Comparison of ENCODE assay signal across 9 cellular contexts in the genomic region with DNA sequence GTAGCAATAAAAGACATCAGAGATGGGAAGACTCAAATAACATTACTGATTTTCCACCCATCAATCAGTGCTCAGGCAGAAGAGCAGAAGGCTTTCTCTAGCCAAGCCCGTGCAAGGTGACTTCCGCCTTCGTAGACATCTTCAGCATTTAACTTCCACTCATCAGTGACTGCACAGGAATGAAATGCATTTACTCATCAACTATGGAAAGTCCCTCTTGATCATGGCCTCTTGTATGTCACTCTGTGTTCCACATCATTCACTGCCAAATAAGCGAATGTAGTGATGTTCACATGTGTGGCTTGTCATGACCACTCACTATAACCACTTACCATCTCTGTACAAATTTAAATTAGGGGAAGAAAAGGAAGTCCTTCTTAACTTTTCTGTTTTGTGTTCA. TPM values are rescaled to one million over a fixed set of nuclear protein-coding genes. Genes with fewer than 3 reads are reported as not detected.
DNase-seq lines count a peak whose midpoint lies in the region; ATAC-seq and TF ChIP-seq lines count a peak whose summit lies in the region.
"Had no signal": no experiment of that assay in that cellular context is flagged by ENCODE, and none has a peak within 500 bp of the region (broad histone marks: within the 10 kb centered on the region; RNA-seq: fewer than 3 reads in every experiment).

No MANE protein-coding gene starts in this region.

- DNase-seq in EH (ENCODE audit: low read depth) (peak; percentile 84), epithelial cell of esophagus (ENCODE audit: low read depth) (peak; percentile 92), NCI-H1105 treated with DMSO at 0.1 percent for 48 hours (lab: John Stamatoyannopoulos, UW) (no peak), body of pancreas (no peak), NCI-H2171 treated with DMSO at 0.1 percent for 48 hours (lab: John Stamatoyannopoulos, UW) (no peak), BE2C (no peak)
- DNase-seq: NCI-H774 had no signal

- no peak for TF ChIP-seq POLR2A in body of pancreas (IDR thresholded peaks at IDR 0.05)

- H3K9me3 ChIP-seq in body of pancreas (no peaks in the 10 kb centered on the region), BE2C (no peaks in the 10 kb centered on the region)

- H3K27ac ChIP-seq in body of pancreas = no peak overlapping the region

- no peaks in the 10 kb centered on the region for H3K27me3 ChIP-seq in body of pancreas
- no peaks in the 10 kb centered on the region for H3K27me3 ChIP-seq in BE2C

- H3K4me1 ChIP-seq in body of pancreas (no peaks in the 10 kb centered on the region), BE2C (no peaks in the 10 kb centered on the region; the same call in 1 of the 2 replicates)

- peak; percentile 81 for ATAC-seq in GM19395 (IDR thresholded peaks at IDR 0.05; ENCODE audit: unreplicated experiment)
- ATAC-seq in HG03135 (IDR thresholded peaks at IDR 0.05; ENCODE audit: unreplicated experiment) = peak; percentile 90
- ATAC-seq in body of pancreas = no peak

- H3K4me3 ChIP-seq in epithelial cell of esophagus (ENCODE audit: low read length) = no peak overlapping the region
- H3K4me3 ChIP-seq in body of pancreas = no peak overlapping the region
- H3K4me3 ChIP-seq in BE2C (ENCODE audit: low read depth, low read length) = no peak overlapping the region

- WGBS in body of pancreas, 2 donors = 82 to 92% methylated on average over 4 of the region's 4 CpGs

- intact Hi-C loops in body of pancreas (cut with DNase I) = no loop called here

- TF ChIP-seq CTCF in epithelial cell of esophagus (IDR thresholded peaks at IDR 0.05; ENCODE audit: insufficient read depth, low read depth, low read length, missing control alignments) (no peak), body of pancreas (IDR thresholded peaks at IDR 0.05) (no peak), BE2C (IDR thresholded peaks at IDR 0.05; ENCODE audit: low read depth, low read length) (no peak)

- no peaks in the 10 kb centered on the region for H3K36me3 ChIP-seq in body of pancreas (replicated peaks in 1 of 2; ENCODE audit: insufficient read depth in 1 of 2, low read depth in 2 of 2)
- H3K36me3 ChIP-seq in BE2C = no peaks in the 10 kb centered on the region

RNA-seq across cellular contexts. Expression of gene SACS, which starts 49.4 kb away (rescaled TPM):
- 10 to 100 TPM in 1 of 2 donors, 1 to 10 TPM in 1; 8.6 to 10.5 TPM for total RNA-seq in body of pancreas
- polyA plus RNA-seq in BE2C (2012; ENCODE audit: insufficient read depth, insufficient read length, low read depth) = 11.4 TPM

Comparison
In these comparisons a context has a peak if more than half of its experiments do, and no peak if none do; other contexts are left out.
1. DNase-seq: peak in EH (single experiment) and epithelial cell of esophagus (single experiment); none in NCI-H1105 treated with DMSO at 0.1 percent for 48 hours (single experiment), body of pancreas (0 of 4), NCI-H2171 treated with DMSO at 0.1 percent for 48 hours (single experiment) and BE2C (single experiment).